In the genomic region with DNA sequence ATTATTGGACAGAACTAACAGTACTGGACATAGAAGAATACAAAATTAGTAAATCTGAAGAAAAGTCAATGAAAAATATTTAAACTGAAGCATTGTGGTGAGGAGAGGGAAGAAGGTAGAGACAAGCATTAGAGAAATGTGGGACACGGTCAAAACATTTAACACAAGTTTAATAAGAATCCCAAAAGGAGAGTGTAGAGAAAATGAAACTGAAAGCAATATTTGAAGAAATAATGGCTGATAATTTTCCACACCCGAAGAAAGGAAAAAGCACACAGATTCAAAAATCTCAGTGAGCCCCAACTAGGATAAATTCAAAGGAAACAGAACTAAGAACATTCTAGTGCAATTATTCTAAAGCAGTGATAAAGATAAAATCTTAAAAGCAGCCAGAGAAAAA, we compare ENCODE assay signal across 17 cellular contexts.
A peak's percentile ranks its signal among the peaks of the same experiment; 100 is the strongest.
DNase-seq lines count a peak whose midpoint lies in the region; ATAC-seq and TF ChIP-seq lines count a peak whose summit lies in the region.
"Had no signal": no experiment of that assay in that cellular context is flagged by ENCODE, and none has a peak within 500 bp of the region (broad histone marks: within the 10 kb centered on the region; RNA-seq: fewer than 3 reads in every experiment).

No MANE protein-coding gene starts in this region.

- TF ChIP-seq CTCF in mammary epithelial cell (conservative IDR thresholded peaks at IDR 0.05 in 1 of 2, IDR thresholded peaks at IDR 0.05 in 1 of 2; ENCODE audit: extremely low read depth in 1 of 2, insufficient read depth in 1 of 2, low read depth in 1 of 2, low read length in 2 of 2) (no peak), glutamatergic neuron (IDR thresholded peaks at IDR 0.05; ENCODE audit: partially characterized antibody, unreplicated experiment) (no peak)

- no peaks in the 10 kb centered on the region for H3K79me1 ChIP-seq in mesenchymal stem cell (replicated peaks; ENCODE audit: low read length, poor library complexity, severe bottlenecking)

- no peak for ATAC-seq in GM19467 (IDR thresholded peaks at IDR 0.05; ENCODE audit: unreplicated experiment)

- BruUV-seq in mammary epithelial cell (replicated peaks; lab: Mats Ljungman, UMichigan) = no TSS peak

- H4K8ac ChIP-seq in mesenchymal stem cell (ENCODE audit: low read length) = no peak overlapping the region

- H3K14ac ChIP-seq in mesenchymal stem cell (ENCODE audit: low read length in 2 of 2) = no peak overlapping the region

- H3K9me3 Mint-ChIP-seq in glutamatergic neuron (ENCODE audit: unreplicated experiment) = peaks cover 2% of the 10 kb centered on the region

- no peaks in the 10 kb centered on the region for H3K36me3 Mint-ChIP-seq in glutamatergic neuron (ENCODE audit: unreplicated experiment)

- H2BK15ac ChIP-seq in mesenchymal stem cell (ENCODE audit: low read depth, poor library complexity, severe bottlenecking) = no peak overlapping the region

- H2AFZ ChIP-seq in ACC112 (ENCODE audit: low read length, unreplicated experiment) = peak overlapping the region; percentile 61
- H2AFZ ChIP-seq in mammary epithelial cell (ENCODE audit: low read depth, low read length) = peak overlapping the region; percentile 82
- H2AFZ ChIP-seq in mesenchymal stem cell (ENCODE audit: low read depth, low read length) = no peak overlapping the region
- H2AFZ ChIP-seq: parathyroid adenoma had no signal

- 96% methylated on average over 2 of the region's 2 CpGs for WGBS in mammary epithelial cell (ENCODE audit: low coverage, missing lambda C conversion rate)
- 60% methylated on average over 1 of the region's 2 CpGs for WGBS in mesenchymal stem cell

- no peaks in the 10 kb centered on the region for H3K4me1 Mint-ChIP-seq in glutamatergic neuron (ENCODE audit: low read depth, unreplicated experiment)
- H3K4me1 Mint-ChIP-seq: central memory CD8-positive, alpha-beta T cell had no signal

- no peaks in the 10 kb centered on the region for H3K4me1 ChIP-seq in ACC112 (ENCODE audit: control insufficient read depth, insufficient read depth, low read length, unreplicated experiment)
- no peaks in the 10 kb centered on the region for H3K4me1 ChIP-seq in mammary epithelial cell (ENCODE audit: insufficient read depth, low read length)
- H3K4me1 ChIP-seq in mesenchymal stem cell (ENCODE audit: control insufficient read depth, insufficient read depth, low read depth, low read length) = no peaks in the 10 kb centered on the region
- H3K4me1 ChIP-seq: parathyroid adenoma had no signal

- no peak overlapping the region for H3K23ac ChIP-seq in mesenchymal stem cell (ENCODE audit: low read length in 2 of 2)

- no peak overlapping the region for H3K27ac ChIP-seq in ACC112 (ENCODE audit: low read depth, low read length)
- no peak overlapping the region for H3K27ac ChIP-seq in mammary epithelial cell (ENCODE audit: insufficient read depth, low read depth, low read length)
- H3K27ac ChIP-seq in mesenchymal stem cell (ENCODE audit: low read length, poor library complexity, severe bottlenecking) = no peak overlapping the region
- H3K27ac ChIP-seq: parathyroid adenoma had no signal

- H2BK5ac ChIP-seq in mesenchymal stem cell (ENCODE audit: low read depth, low read length, poor library complexity, severe bottlenecking) = no peak overlapping the region

- no peak overlapping the region for H3K4ac ChIP-seq in mesenchymal stem cell (ENCODE audit: low read depth in 1 of 2, low read length in 2 of 2)

- no peaks in the 10 kb centered on the region for H3K79me2 ChIP-seq in ACC112 (ENCODE audit: control insufficient read depth, insufficient read depth, low read length, unreplicated experiment)
- no peaks in the 10 kb centered on the region for H3K79me2 ChIP-seq in mammary epithelial cell (ENCODE audit: insufficient read depth, low read length)
- H3K79me2 ChIP-seq: parathyroid adenoma had no signal

- H3K18ac ChIP-seq in mesenchymal stem cell (ENCODE audit: low read depth in 1 of 2, low read length in 2 of 2) = no peak overlapping the region

- peak overlapping the region; percentile 70 for H3K4me3 ChIP-seq in ACC112 (ENCODE audit: low read depth, low read length)
- peak overlapping the region in 2 of 3 experiments; percentile 20 to 52 for H3K4me3 ChIP-seq in mammary epithelial cell (replicated peaks in 1 of 3; ENCODE audit: insufficient read depth in 1 of 3, low read depth in 2 of 3, low read length in 3 of 3)
- peak overlapping the region in 1 of 2 experiments; percentile 58 for H3K4me3 ChIP-seq in mesenchymal stem cell (ENCODE audit: insufficient read depth in 1 of 2, low read depth in 1 of 2, low read length in 2 of 2)

- no peaks in the 10 kb centered on the region for H4K20me1 ChIP-seq in mammary epithelial cell (ENCODE audit: insufficient read depth, low read length)

- peak overlapping the region; percentile 80 for H3K4me2 ChIP-seq in mammary epithelial cell (ENCODE audit: insufficient read depth, low read depth, low read length)
- no peak overlapping the region for H3K4me2 ChIP-seq in mesenchymal stem cell (ENCODE audit: low read length, poor library complexity, severe bottlenecking)

- H3K27ac Mint-ChIP-seq in glutamatergic neuron (ENCODE audit: unreplicated experiment) = no peak overlapping the region

- peak overlapping the region; percentile 13 for H3K9ac ChIP-seq in mammary epithelial cell (ENCODE audit: insufficient read depth, low read length)
- peak overlapping the region; percentile 82 for H3K9ac ChIP-seq in mesenchymal stem cell (ENCODE audit: low read length)
- H3K9ac ChIP-seq: parathyroid adenoma had no signal

- intact Hi-C loops in mammary epithelial cell (cut with micrococcal nuclease) = no loop called here

- no peaks in the 10 kb centered on the region for H3K27me3 ChIP-seq in ACC112 (ENCODE audit: insufficient read depth, low read length)
- H3K27me3 ChIP-seq in mammary epithelial cell (ENCODE audit: insufficient read depth, low read length) = no peaks in the 10 kb centered on the region
- no peaks in the 10 kb centered on the region for H3K27me3 ChIP-seq in mesenchymal stem cell (ENCODE audit: control insufficient read depth in 1 of 2, insufficient read depth in 1 of 2, low read length in 2 of 2)

- no peak overlapping the region for H2BK12ac ChIP-seq in mesenchymal stem cell (ENCODE audit: low read length in 2 of 2)

- DNase-seq in HT1080 (ENCODE audit: low read depth) = peak; percentile 20
- DNase-seq in mammary epithelial cell = peak; percentile 13
- DNase-seq in mesenchymal stem cell = peak; percentile 18
- no peak for DNase-seq in ureter (ENCODE audit: low spot score)
- DNase-seq in UCSD-AML1 (lab: John Stamatoyannopoulos, UW; ENCODE audit: unreplicated experiment) = no peak
- no peak for DNase-seq in glutamatergic neuron
- DNase-seq: activated CD4-positive, alpha-beta T cell treated with anti-CD3 and anti-CD28 coated beads for 1 hour; activated CD8-positive, alpha-beta memory T cell treated with anti-CD3 and anti-CD28 coated beads, Interleukin-2, amount 50 U/mL, for 48 hours; head of caudate nucleus; islet precursor cell; NCI-H2107; stimulated activated CD4-positive, alpha-beta T cell treated with anti-CD3 and anti-CD28 coated beads, Interleukin-15, amount 100 ng/mL, for 24 hours; substantia nigra had no signal

- dilution Hi-C loops in mammary epithelial cell (cut with HindIII; ENCODE audit: low sequenced_read_pairs) = no loop called here

- H3K9me3 ChIP-seq in mammary epithelial cell (replicated peaks; ENCODE audit: insufficient read depth, low read length) = no peaks in the 10 kb centered on the region
- H3K9me3 ChIP-seq in mesenchymal stem cell (ENCODE audit: control insufficient read depth, low read length) = no peaks in the 10 kb centered on the region

- CTCF ChIA-PET in mammary epithelial cell (lab: Charles Lee; ENCODE audit: low non-redundant PET) = no interaction called here

- peaks cover 4% of the 10 kb centered on the region for H3K27me3 Mint-ChIP-seq in glutamatergic neuron (ENCODE audit: unreplicated experiment)
- H3K27me3 Mint-ChIP-seq: central memory CD8-positive, alpha-beta T cell had no signal

- no peak overlapping the region for H2BK120ac ChIP-seq in mesenchymal stem cell (ENCODE audit: low read depth, low read length)

- no peak overlapping the region for H3K4me3 Mint-ChIP-seq in glutamatergic neuron (ENCODE audit: unreplicated experiment)
- H3K4me3 Mint-ChIP-seq: central memory CD8-positive, alpha-beta T cell had no signal

- H3K36me3 ChIP-seq in ACC112 (ENCODE audit: insufficient read depth, low read length) = no peaks in the 10 kb centered on the region
- no peaks in the 10 kb centered on the region for H3K36me3 ChIP-seq in mammary epithelial cell (ENCODE audit: insufficient read depth, low read length)
- no peaks in the 10 kb centered on the region for H3K36me3 ChIP-seq in mesenchymal stem cell (ENCODE audit: control insufficient read depth in 1 of 2, insufficient read depth in 2 of 2, low read depth in 1 of 2, low read length in 2 of 2)

- in situ Hi-C loops in mammary epithelial cell (cut with MboI; ENCODE audit: low sequenced_read_pairs in 2 of 2) = no loop called here

- H4K91ac ChIP-seq in mesenchymal stem cell (ENCODE audit: low read length) = no peak overlapping the region

- H2AK5ac ChIP-seq in mesenchymal stem cell (ENCODE audit: low read length, severe bottlenecking) = no peak overlapping the region

Comparison
In these comparisons a context has a peak if more than half of its experiments do, and no peak if none do; other contexts are left out.
1. DNase-seq: peak in HT1080 (single experiment), mammary epithelial cell (single experiment) and mesenchymal stem cell (single experiment); none in ureter (single experiment), UCSD-AML1 (single experiment) and glutamatergic neuron (single experiment).